Comparison of ENCODE assay signal across 8 cellular contexts in the genomic region with DNA sequence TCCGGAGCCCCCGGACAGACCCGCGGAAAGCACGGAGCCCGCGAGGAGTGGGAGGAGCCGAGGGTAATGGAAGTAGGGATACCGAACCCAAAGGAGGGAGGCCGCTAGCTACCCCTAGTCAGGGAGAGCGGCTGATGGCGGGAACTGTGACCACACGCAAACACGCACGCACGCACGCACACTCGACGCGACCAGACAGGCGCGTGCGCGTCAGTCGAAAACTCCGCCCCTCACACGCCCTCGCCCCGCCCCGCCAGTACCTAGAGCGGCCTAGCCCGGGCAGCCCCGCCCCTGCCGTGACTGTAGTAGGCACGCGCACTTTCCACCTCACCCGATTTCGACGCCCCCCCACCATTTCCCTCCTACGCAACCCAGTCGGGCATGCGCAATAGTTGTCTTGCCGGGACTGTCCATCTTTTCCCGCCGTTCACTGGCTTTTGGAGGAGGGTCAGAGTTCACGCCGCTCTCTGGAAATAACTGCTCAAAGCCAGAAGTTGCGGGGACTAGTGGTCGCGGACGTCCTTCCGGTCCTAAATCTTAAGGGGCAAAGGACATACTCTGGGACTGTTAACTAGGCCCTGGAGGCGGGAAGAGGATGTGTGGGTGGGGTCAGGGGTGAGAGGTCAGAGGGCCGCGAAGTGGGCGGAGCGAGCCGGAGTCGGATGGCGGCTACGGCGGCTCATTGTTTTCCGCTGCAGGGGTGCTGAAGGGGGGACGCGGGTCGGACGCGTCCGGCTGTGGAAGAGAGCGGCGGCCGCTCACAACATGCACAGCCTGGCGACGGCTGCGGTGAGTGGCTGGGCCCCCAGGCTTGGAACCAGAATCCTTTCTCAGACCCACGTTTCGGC. TPM values are rescaled to one million over a fixed set of nuclear protein-coding genes. Genes with fewer than 3 reads are reported as not detected.
A peak's percentile ranks its signal among the peaks of the same experiment; 100 is the strongest.
DNase-seq lines count a peak whose midpoint lies in the region; ATAC-seq, FAIRE-seq and TF ChIP-seq lines count a peak whose summit lies in the region.

A gene with protein sequence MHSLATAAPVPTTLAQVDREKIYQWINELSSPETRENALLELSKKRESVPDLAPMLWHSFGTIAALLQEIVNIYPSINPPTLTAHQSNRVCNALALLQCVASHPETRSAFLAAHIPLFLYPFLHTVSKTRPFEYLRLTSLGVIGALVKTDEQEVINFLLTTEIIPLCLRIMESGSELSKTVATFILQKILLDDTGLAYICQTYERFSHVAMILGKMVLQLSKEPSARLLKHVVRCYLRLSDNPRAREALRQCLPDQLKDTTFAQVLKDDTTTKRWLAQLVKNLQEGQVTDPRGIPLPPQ (plus strand): TSS at position 650 of the 848 bp plus-strand sequence. CDS start 116 bp downstream, at position 766.
A gene with protein sequence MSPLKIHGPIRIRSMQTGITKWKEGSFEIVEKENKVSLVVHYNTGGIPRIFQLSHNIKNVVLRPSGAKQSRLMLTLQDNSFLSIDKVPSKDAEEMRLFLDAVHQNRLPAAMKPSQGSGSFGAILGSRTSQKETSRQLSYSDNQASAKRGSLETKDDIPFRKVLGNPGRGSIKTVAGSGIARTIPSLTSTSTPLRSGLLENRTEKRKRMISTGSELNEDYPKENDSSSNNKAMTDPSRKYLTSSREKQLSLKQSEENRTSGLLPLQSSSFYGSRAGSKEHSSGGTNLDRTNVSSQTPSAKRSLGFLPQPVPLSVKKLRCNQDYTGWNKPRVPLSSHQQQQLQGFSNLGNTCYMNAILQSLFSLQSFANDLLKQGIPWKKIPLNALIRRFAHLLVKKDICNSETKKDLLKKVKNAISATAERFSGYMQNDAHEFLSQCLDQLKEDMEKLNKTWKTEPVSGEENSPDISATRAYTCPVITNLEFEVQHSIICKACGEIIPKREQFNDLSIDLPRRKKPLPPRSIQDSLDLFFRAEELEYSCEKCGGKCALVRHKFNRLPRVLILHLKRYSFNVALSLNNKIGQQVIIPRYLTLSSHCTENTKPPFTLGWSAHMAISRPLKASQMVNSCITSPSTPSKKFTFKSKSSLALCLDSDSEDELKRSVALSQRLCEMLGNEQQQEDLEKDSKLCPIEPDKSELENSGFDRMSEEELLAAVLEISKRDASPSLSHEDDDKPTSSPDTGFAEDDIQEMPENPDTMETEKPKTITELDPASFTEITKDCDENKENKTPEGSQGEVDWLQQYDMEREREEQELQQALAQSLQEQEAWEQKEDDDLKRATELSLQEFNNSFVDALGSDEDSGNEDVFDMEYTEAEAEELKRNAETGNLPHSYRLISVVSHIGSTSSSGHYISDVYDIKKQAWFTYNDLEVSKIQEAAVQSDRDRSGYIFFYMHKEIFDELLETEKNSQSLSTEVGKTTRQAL (minus strand): TSS at position 162 of the 848 bp plus-strand sequence. CDS start 9,698 bp downstream, outside the sequence.

- no peaks in the 10 kb centered on the region for H3K9me3 ChIP-seq in H1 (ENCODE audit: insufficient read depth in 2 of 2, low read depth in 1 of 2, low read length in 1 of 2)
- H3K9me3 ChIP-seq in mesenchymal stem cell (ENCODE audit: control insufficient read depth, low read length), result no peaks in the 10 kb centered on the region

- no peak within 1 kb of the TSS for H2BK20ac ChIP-seq in H1 (ENCODE audit: low read length)

- H3K23ac ChIP-seq in H1 (ENCODE audit: insufficient read length) (no peak within 1 kb of the TSS), mesenchymal stem cell (ENCODE audit: low read length in 2 of 2) (peak within 1 kb of the TSS in 1 of 2 experiments; percentile 57)

- H2BK15ac ChIP-seq in H1 (ENCODE audit: low read length), result no peak within 1 kb of the TSS
- H2BK15ac ChIP-seq in mesenchymal stem cell (ENCODE audit: low read depth, poor library complexity, severe bottlenecking), result peak within 1 kb of the TSS; percentile 77

- TF ChIP-seq POLR2A in H1 (IDR thresholded peaks at IDR 0.05; ENCODE audit: control extremely low read depth in 1 of 2, low read depth in 2 of 2, low read length in 2 of 2), result peak; percentile 94 to 98

- TF ChIP-seq RAD21 in H1 (IDR thresholded peaks at IDR 0.05 in 1 of 2, conservative IDR thresholded peaks at IDR 0.05 in 1 of 2; ENCODE audit: low read depth in 2 of 2, low read length in 2 of 2), result no peak

- H3K4me1 ChIP-seq in H1 (replicated peaks in 1 of 4; ENCODE audit: control insufficient read depth in 3 of 4, insufficient read depth in 4 of 4, low read length in 3 of 4), result peaks cover 0 to 13% (median 4%) of the 10 kb centered on the region in 4 experiments; a peak in 6 of 7 replicates
- peaks cover 1% of the 10 kb centered on the region for H3K4me1 ChIP-seq in mesenchymal stem cell (ENCODE audit: control insufficient read depth, insufficient read depth, low read depth, low read length)

- H4K20me1 ChIP-seq in H1 (replicated peaks in 1 of 2; ENCODE audit: control insufficient read depth in 1 of 2, insufficient read depth in 2 of 2, low read length in 2 of 2), result peaks cover 7 to 9% of the 10 kb centered on the region in 2 experiments

- POLR2A ChIA-PET in H1 (lab: Charles Lee; ENCODE audit: partially characterized antibody), result interaction anchor here (0.6 to 1.9 kb wide), 14 partner anchors 10 to 306 kb away, joined by 3 to 20 read pairs (median 3); a partner anchor contains a TSS

- CTCF ChIA-PET in H1 (lab: Charles Lee; ENCODE audit: partially characterized antibody), result no interaction called here

- H2BK12ac ChIP-seq in H1 (ENCODE audit: low read depth, low read length) (peak within 1 kb of the TSS; percentile 98), mesenchymal stem cell (ENCODE audit: low read length in 2 of 2) (peak within 1 kb of the TSS in 1 of 2 experiments; percentile 84)

- WGBS in H1 (ENCODE audit: extremely low coverage in 1 of 2, insufficient coverage in 1 of 2, insufficient read length in 1 of 2, insufficient replicate concordance in 2 of 2, low coverage in 1 of 2, low lambda C conversion rate in 2 of 2, missing lambda C conversion rate in 1 of 2), 2 experiments, result 1% methylated on average over 63 of the region's 77 CpGs; no CpG with 5 or more reads in 1 of the 2 experiments
- WGBS in mesenchymal stem cell, result under 1% methylated on average over 70 of the region's 77 CpGs

- peak within 1 kb of the TSS; percentile 100 for H3K18ac ChIP-seq in H1 (ENCODE audit: extremely low read depth, low read length)
- peak within 1 kb of the TSS; percentile 76 to 86 for H3K18ac ChIP-seq in mesenchymal stem cell (ENCODE audit: low read depth in 1 of 2, low read length in 2 of 2)

- peak; percentile 62 for ATAC-seq in GM21367 (IDR thresholded peaks at IDR 0.05; ENCODE audit: unreplicated experiment)

- peak in 1 of 3 experiments; percentile 0; a peak in 1 of 4 replicates for TF ChIP-seq CTCF in H1 (IDR thresholded peaks at IDR 0.05; ENCODE audit: control extremely low read depth in 1 of 3, insufficient read depth in 1 of 3, low read depth in 1 of 3, low read length in 3 of 3)

- TF ChIP-seq EP300 in H1 (IDR thresholded peaks at IDR 0.05; ENCODE audit: borderline replicate concordance in 1 of 2, low read depth in 2 of 2, low read length in 2 of 2), result peak in 1 of 2 experiments; percentile 55; a peak in 1 of 3 replicates

- H3K9ac ChIP-seq in H1 (replicated peaks in 1 of 4; ENCODE audit: extremely low read depth in 1 of 4, low read depth in 3 of 4, low read length in 3 of 4) (peak within 1 kb of the TSS; percentile 94 to 96 (median 96)), mesenchymal stem cell (ENCODE audit: low read length) (peak within 1 kb of the TSS; percentile 100)

- H3K56ac ChIP-seq in H1 (replicated peaks; ENCODE audit: insufficient read length, low read depth, low read length), result peak within 1 kb of the TSS; percentile 99

- peak within 1 kb of the TSS; percentile 99 for H4K91ac ChIP-seq in H1 (replicated peaks; ENCODE audit: insufficient read length, low read length)
- peak within 1 kb of the TSS; percentile 1 for H4K91ac ChIP-seq in mesenchymal stem cell (ENCODE audit: low read length)

- FAIRE-seq in HTR-8/SVneo (lab: Jason Lieb, UNC) (peak; percentile 79), H1 (lab: Jason Lieb, UNC) (no peak)

- DNase-seq in COLO829 (ENCODE audit: low spot score), result peak; percentile 100
- peak; percentile 94 for DNase-seq in HTR-8/SVneo (ENCODE audit: insufficient read length, low spot score)
- DNase-seq in NOMO-1 treated with dmso at 0.1 percent for 144 hours (lab: John Stamatoyannopoulos, UW; ENCODE audit: unreplicated experiment), result peak; percentile 97
- peak; percentile 100 for DNase-seq in activated CD8-positive, alpha-beta memory T cell treated with anti-CD3 and anti-CD28 coated beads for 48 hours (ENCODE audit: low read depth in 2 of 3, low spot score in 2 of 3)
- peak; percentile 94 to 100 for DNase-seq in H1 (ENCODE audit: low read depth in 1 of 2, low spot score in 2 of 2)
- peak; percentile 98 for DNase-seq in mesenchymal stem cell
- peak; percentile 100 for DNase-seq in stimulated activated CD8-positive, alpha-beta memory T cell treated with anti-CD3 and anti-CD28 coated beads, Interleukin-12 subunit alpha, Interleukin-12 subunit beta, amount 100 ng/mL, for 4 hours (ENCODE audit: low read depth)

- H4K8ac ChIP-seq in H1 (ENCODE audit: extremely low read depth, insufficient read depth, low read length) (peak within 1 kb of the TSS; percentile 99), mesenchymal stem cell (ENCODE audit: low read length) (peak within 1 kb of the TSS; percentile 91)

- H3K27ac ChIP-seq in H1 (ENCODE audit: low read depth, low read length) (peak within 1 kb of the TSS; percentile 99), mesenchymal stem cell (ENCODE audit: low read length, poor library complexity, severe bottlenecking) (peak within 1 kb of the TSS; percentile 81)

- H3K27me3 ChIP-seq in H1 (replicated peaks in 1 of 4; ENCODE audit: control insufficient read depth in 3 of 4, extremely low read depth in 1 of 4, insufficient read depth in 3 of 4, low read length in 3 of 4) (no peaks in the 10 kb centered on the region), mesenchymal stem cell (ENCODE audit: control insufficient read depth in 1 of 2, insufficient read depth in 1 of 2, low read length in 2 of 2) (no peaks in the 10 kb centered on the region)

- H3K4me2 ChIP-seq in H1 (ENCODE audit: insufficient read depth in 1 of 2, low read depth in 2 of 2, low read length in 2 of 2) (peak within 1 kb of the TSS; percentile 93 to 97), mesenchymal stem cell (ENCODE audit: low read length, poor library complexity, severe bottlenecking) (peak within 1 kb of the TSS; percentile 78)

- H3K79me2 ChIP-seq in H1 (ENCODE audit: control insufficient read depth in 1 of 2, insufficient read depth in 2 of 2, low read length in 2 of 2), result peaks cover 29 to 87% of the 10 kb centered on the region in 2 experiments

- H2AFZ ChIP-seq in H1 (ENCODE audit: low read length) (peak within 1 kb of the TSS; percentile 99; the same call in 1 of the 2 replicates), mesenchymal stem cell (ENCODE audit: low read depth, low read length) (peak within 1 kb of the TSS; percentile 85)

- H3K4me3 ChIP-seq in H1 (ENCODE audit: extremely low read depth in 1 of 4, insufficient read depth in 2 of 4, low read depth in 3 of 4, low read length in 4 of 4), result peak within 1 kb of the TSS; percentile 86 to 96 (median 94)
- H3K4me3 ChIP-seq in mesenchymal stem cell (ENCODE audit: insufficient read depth in 1 of 2, low read depth in 1 of 2, low read length in 2 of 2), result peak within 1 kb of the TSS; percentile 80 to 99

- H3K36me3 ChIP-seq in H1 (ENCODE audit: control insufficient read depth in 2 of 4, insufficient read depth in 4 of 4, low read length in 3 of 4) (peaks cover 2 to 21% (median 7%) of the 10 kb centered on the region in 4 experiments; a peak in 3 of 8 replicates), mesenchymal stem cell (ENCODE audit: control insufficient read depth in 1 of 2, insufficient read depth in 2 of 2, low read depth in 1 of 2, low read length in 2 of 2) (peaks cover 3 to 22% of the 10 kb centered on the region in 2 experiments)

- peak within 1 kb of the TSS; percentile 34 for H3K14ac ChIP-seq in H1 (ENCODE audit: insufficient read length)
- H3K14ac ChIP-seq in mesenchymal stem cell (ENCODE audit: low read length in 2 of 2), result peak within 1 kb of the TSS in 1 of 2 experiments; percentile 79

- peak within 1 kb of the TSS; percentile 89; the same call in 1 of the 2 replicates for H2AK5ac ChIP-seq in H1 (ENCODE audit: low read depth, low read length)
- no peak within 1 kb of the TSS for H2AK5ac ChIP-seq in mesenchymal stem cell (ENCODE audit: low read length, severe bottlenecking)

- H4K5ac ChIP-seq in H1 (ENCODE audit: insufficient read length, low read depth, low read length), result peak within 1 kb of the TSS; percentile 100

- H2BK5ac ChIP-seq in H1 (ENCODE audit: low read depth, low read length) (peak within 1 kb of the TSS; percentile 97), mesenchymal stem cell (ENCODE audit: low read depth, low read length, poor library complexity, severe bottlenecking) (no peak within 1 kb of the TSS)

- H3K23me2 ChIP-seq in H1 (ENCODE audit: low read depth, low read length), result peaks cover 12% of the 10 kb centered on the region

- H2BK120ac ChIP-seq in H1 (replicated peaks; ENCODE audit: low read depth, low read length) (peak within 1 kb of the TSS; percentile 96), mesenchymal stem cell (ENCODE audit: low read depth, low read length) (peak within 1 kb of the TSS; percentile 8)

- H3K4ac ChIP-seq in H1 (replicated peaks; ENCODE audit: insufficient read length, low read depth, low read length) (peak within 1 kb of the TSS; percentile 69), mesenchymal stem cell (ENCODE audit: low read depth in 1 of 2, low read length in 2 of 2) (peak within 1 kb of the TSS in 1 of 2 experiments; percentile 97)

- H3K79me1 ChIP-seq in H1 (ENCODE audit: low read depth, low read length), result peaks cover 8% of the 10 kb centered on the region
- peaks cover 15% of the 10 kb centered on the region for H3K79me1 ChIP-seq in mesenchymal stem cell (replicated peaks; ENCODE audit: low read length, poor library complexity, severe bottlenecking)

RNA-seq across cellular contexts. Expression of the first gene that starts in this region (rescaled TPM):
- total RNA-seq in H1 (2021; fragmentation: NEBNext Ultra II Directional; extraction: Animal tissue kit (Norgen Biotek cat#: 25700)), result 78.1 and 81.2 TPM in 2 replicates
- polyA plus RNA-seq in H1 (2011; rRNA removed), result 64.3 and 79.3 TPM in 2 replicates
- 62.1 TPM for polyA plus RNA-seq in H1 (2011; cell fraction: cytosol; rRNA removed)
- polyA plus RNA-seq in H1 (2011; cell fraction: nucleus; rRNA removed), result 66.0 TPM
- polyA plus RNA-seq in H1 (2012, experiment 1 of 2), result 54.7 to 64.3 TPM (median 60.5 TPM) in 4 replicates
- polyA plus RNA-seq in H1 (2012, experiment 2 of 2), result 32.4 TPM
- polyA plus RNA-seq in H1 (2013, experiment 1 of 2), result 51.5 TPM
- polyA plus RNA-seq in H1 (2013, experiment 2 of 2), result 50.8 TPM
- 169 and 221 TPM in 2 replicates for polyA minus RNA-seq in H1 (2011; rRNA and poly(A)+ RNA removed)
- 94.4 TPM for polyA minus RNA-seq in H1 (2011; cell fraction: cytosol; rRNA and poly(A)+ RNA removed)
- 74.1 TPM for polyA minus RNA-seq in H1 (2011; cell fraction: nucleus; rRNA and poly(A)+ RNA removed)
- 36.3 TPM for polyA plus RNA-seq in mesenchymal stem cell (2013, experiment 1 of 2)
- polyA plus RNA-seq in mesenchymal stem cell (2013, experiment 2 of 2), result 36.6 TPM

RNA-seq across cellular contexts. Expression of the second gene that starts in this region (rescaled TPM):
- total RNA-seq in H1 (2021; fragmentation: NEBNext Ultra II Directional; extraction: Animal tissue kit (Norgen Biotek cat#: 25700)), result 22.3 and 29.1 TPM in 2 replicates
- polyA plus RNA-seq in H1 (2011; rRNA removed), result 1.9 and 3.8 TPM in 2 replicates
- 4.8 TPM for polyA plus RNA-seq in H1 (2011; cell fraction: cytosol; rRNA removed)
- polyA plus RNA-seq in H1 (2011; cell fraction: nucleus; rRNA removed), result 4.2 TPM
- polyA plus RNA-seq in H1 (2012, experiment 1 of 2), result 4.3 to 10.0 TPM (median 6.6 TPM) in 4 replicates
- 0.80 TPM for polyA plus RNA-seq in H1 (2012, experiment 2 of 2)
- 9.1 TPM for polyA plus RNA-seq in H1 (2013, experiment 1 of 2)
- 8.6 TPM for polyA plus RNA-seq in H1 (2013, experiment 2 of 2)
- 21.9 and 30.4 TPM in 2 replicates for polyA minus RNA-seq in H1 (2011; rRNA and poly(A)+ RNA removed)
- polyA minus RNA-seq in H1 (2011; cell fraction: cytosol; rRNA and poly(A)+ RNA removed), result 14.7 TPM
- polyA minus RNA-seq in H1 (2011; cell fraction: nucleus; rRNA and poly(A)+ RNA removed), result 35.5 TPM
- polyA plus RNA-seq in mesenchymal stem cell (2013, experiment 1 of 2), result 3.4 TPM
- polyA plus RNA-seq in mesenchymal stem cell (2013, experiment 2 of 2), result 3.1 TPM

Comparison
In these comparisons a context has a peak if more than half of its experiments do, and no peak if none do; other contexts are left out.
1. Peak in every context shown above with its lines: DNase-seq, ATAC-seq, H3K4me3 ChIP-seq and H3K27ac ChIP-seq.